Comparison of ENCODE assay signal across 1 cellular context in genomic region chr7:5539013-5539411, GRCh38.
TF ChIP-seq lines count a peak whose summit lies in the region.

No MANE protein-coding gene starts in this region.

TF ChIP-seq in HCT116, 20 proteins besides CTCF, POLR2A, EP300 and RAD21:
- no peak for TF ChIP-seq SIN3A (IDR thresholded peaks at IDR 0.05; ENCODE audit: low read depth)
- no peak for TF ChIP-seq ZBTB33 (IDR thresholded peaks at IDR 0.05; ENCODE audit: extremely low read depth, insufficient replicate concordance, low read length)
